In genomic region chr17:386145-386876, GRCh38 we compare ENCODE assay signal across 8 cellular contexts.
A peak's percentile ranks its signal among the peaks of the same experiment; 100 is the strongest.
DNase-seq lines count a peak whose midpoint lies in the region; ATAC-seq and TF ChIP-seq lines count a peak whose summit lies in the region.

No MANE protein-coding gene starts in this region.

- H3K4me3 ChIP-seq in GM12865 (ENCODE audit: low read depth, low read length) (peak overlapping the region; percentile 36), astrocyte of the spinal cord (ENCODE audit: low read depth, low read length) (no peak overlapping the region)

- in situ Hi-C loops in astrocyte of the spinal cord (cut with HindIII; ENCODE audit: low sequenced_read_pairs) = no loop called here

- ATAC-seq in HG03460 (IDR thresholded peaks at IDR 0.05; ENCODE audit: unreplicated experiment) = no peak
- no peak for ATAC-seq in GM18517 (IDR thresholded peaks at IDR 0.05; ENCODE audit: unreplicated experiment)

- TF ChIP-seq CTCF in GM12865 (IDR thresholded peaks at IDR 0.05; ENCODE audit: insufficient read depth, low read depth, low read length, missing control alignments) (peak; percentile 61), astrocyte of the spinal cord (IDR thresholded peaks at IDR 0.05; ENCODE audit: low read depth, low read length) (peak; percentile 54)

- DNase-seq in GM12865 (ENCODE audit: low read depth) = peak; percentile 65
- DNase-seq in HPDE6-E6E7 (ENCODE audit: extremely low spot score) = peak; percentile 69
- DNase-seq in T-helper 22 cell (ENCODE audit: low read depth) = peak; percentile 21
- peak; percentile 13 for DNase-seq in astrocyte of the spinal cord (ENCODE audit: low read depth, low spot score)
- DNase-seq in iPS-NIHi11 (ENCODE audit: low spot score) = peak; percentile 97
- peak; percentile 24 to 62 for DNase-seq in stimulated activated CD4-positive, alpha-beta T cell treated with anti-CD3 and anti-CD28 coated beads, Interleukin-15, amount 100 ng/mL, for 48 hours (ENCODE audit: low read depth in 2 of 2)

Comparison
In these comparisons a context has a peak if more than half of its experiments do, and no peak if none do; other contexts are left out.
1. DNase-seq: peak in every context shown above with its lines; median percentile 97 in iPS-NIHi11; 69 in HPDE6-E6E7; 65 in GM12865; 43 in stimulated activated CD4-positive, alpha-beta T cell treated with anti-CD3 and anti-CD28 coated beads, Interleukin-15, amount 100 ng/mL, for 48 hours; 21 in T-helper 22 cell; 13 in astrocyte of the spinal cord.